In the genomic region with DNA sequence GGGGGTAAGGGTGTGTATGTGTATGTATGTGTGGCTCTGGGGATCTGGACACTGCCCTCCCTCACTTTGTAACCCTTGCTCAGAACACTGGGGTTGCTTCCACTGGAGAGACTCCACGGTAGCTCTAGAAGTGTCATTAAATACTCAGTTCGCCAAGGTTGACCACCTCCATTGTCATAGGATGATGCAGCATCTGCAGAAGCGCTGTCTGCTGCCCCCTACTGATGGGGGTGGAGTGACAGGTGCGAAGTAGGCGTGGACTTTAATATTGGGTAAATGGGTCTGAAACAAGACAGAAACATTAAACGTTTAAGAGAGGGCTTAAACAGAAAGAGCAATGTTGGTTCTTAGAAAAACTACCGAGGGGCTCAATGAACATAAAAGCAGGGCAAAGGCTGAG, we compare ENCODE assay signal across 9 cellular contexts. TPM values are rescaled to one million over a fixed set of nuclear protein-coding genes. Genes with fewer than 3 reads are reported as not detected.
DNase-seq lines count a peak whose midpoint lies in the region; ATAC-seq and TF ChIP-seq lines count a peak whose summit lies in the region.
"Had no signal": no experiment of that assay in that cellular context is flagged by ENCODE, and none has a peak within 500 bp of the region (broad histone marks: within the 10 kb centered on the region; RNA-seq: fewer than 3 reads in every experiment).

No MANE protein-coding gene starts in this region.

- no peak for ATAC-seq in stimulated activated naive CD8-positive, alpha-beta T cell treated with anti-CD3 and anti-CD28 coated beads, Interleukin-15, Interleukin-2, amounts not matched to agents 100 U/mL and 50 U/mL, for 24 hours
- no peak for ATAC-seq in stimulated activated naive CD8-positive, alpha-beta T cell treated with anti-CD3 and anti-CD28 coated beads, Interleukin-15, amount 100 ng/mL, for 72 hours
- no peak for ATAC-seq in GM18870 (IDR thresholded peaks at IDR 0.05; ENCODE audit: unreplicated experiment)
- no peak for ATAC-seq in HG03571 (IDR thresholded peaks at IDR 0.05; ENCODE audit: unreplicated experiment)

- no peak overlapping the region for H3K4me3 Mint-ChIP-seq in stimulated activated naive CD8-positive, alpha-beta T cell treated with anti-CD3 and anti-CD28 coated beads, Interleukin-15, amount 100 ng/mL, for 72 hours
- H3K4me3 Mint-ChIP-seq in endothelial cell (ENCODE audit: unreplicated experiment), result no peak overlapping the region

- H3K9me3 Mint-ChIP-seq in stimulated activated naive CD8-positive, alpha-beta T cell treated with anti-CD3 and anti-CD28 coated beads, Interleukin-15, amount 100 ng/mL, for 72 hours, result no peaks in the 10 kb centered on the region
- no peaks in the 10 kb centered on the region for H3K9me3 Mint-ChIP-seq in endothelial cell (ENCODE audit: unreplicated experiment)

- peak; percentile 61 for DNase-seq in stimulated activated naive CD8-positive, alpha-beta T cell treated with anti-CD3 and anti-CD28 coated beads, Interleukin-15, Interleukin-2, amounts not matched to agents 100 U/mL and 50 U/mL, for 24 hours
- DNase-seq in stimulated activated naive CD8-positive, alpha-beta T cell treated with anti-CD3 and anti-CD28 coated beads, Interleukin-15, amount 100 ng/mL, for 72 hours, result no peak
- DNase-seq in NCI-H82 (lab: John Stamatoyannopoulos, UW), result peak; percentile 60
- peak; percentile 38 for DNase-seq in endothelial cell (ENCODE audit: low spot score)
- no peak for DNase-seq in NCI-H1694 treated with DMSO at 0.1 percent for 48 hours (lab: John Stamatoyannopoulos, UW)
- no peak for DNase-seq in NCI-H1436 treated with DMSO at 0.1 percent for 48 hours (lab: John Stamatoyannopoulos, UW)
- DNase-seq: effector memory CD4-positive, alpha-beta T cell had no signal

- no peaks in the 10 kb centered on the region for H3K4me1 Mint-ChIP-seq in stimulated activated naive CD8-positive, alpha-beta T cell treated with anti-CD3 and anti-CD28 coated beads, Interleukin-15, amount 100 ng/mL, for 72 hours
- no peaks in the 10 kb centered on the region for H3K4me1 Mint-ChIP-seq in endothelial cell (ENCODE audit: unreplicated experiment)

- H3K27ac Mint-ChIP-seq in stimulated activated naive CD8-positive, alpha-beta T cell treated with anti-CD3 and anti-CD28 coated beads, Interleukin-15, amount 100 ng/mL, for 72 hours, result no peak overlapping the region
- H3K27ac Mint-ChIP-seq in endothelial cell (ENCODE audit: unreplicated experiment), result peak overlapping the region; percentile 3

- peaks cover 39% of the 10 kb centered on the region for H3K36me3 Mint-ChIP-seq in endothelial cell (ENCODE audit: low read depth, unreplicated experiment)

- no peaks in the 10 kb centered on the region for H3K27me3 Mint-ChIP-seq in stimulated activated naive CD8-positive, alpha-beta T cell treated with anti-CD3 and anti-CD28 coated beads, Interleukin-15, amount 100 ng/mL, for 72 hours
- H3K27me3 Mint-ChIP-seq in endothelial cell (ENCODE audit: unreplicated experiment), result peaks cover 4% of the 10 kb centered on the region

- peak; percentile 36 for TF ChIP-seq CTCF in endothelial cell (IDR thresholded peaks at IDR 0.05; ENCODE audit: unreplicated experiment)

RNA-seq across cellular contexts. Expression of gene STAC2, which starts 35.5 kb away (rescaled TPM):
- not detected for total RNA-seq in endothelial cell (ENCODE audit: unreplicated experiment)

Comparison
In these comparisons a context has a peak if more than half of its experiments do, and no peak if none do; other contexts are left out.
1. DNase-seq: peak in stimulated activated naive CD8-positive, alpha-beta T cell treated with anti-CD3 and anti-CD28 coated beads, Interleukin-15, Interleukin-2, amounts not matched to agents 100 U/mL and 50 U/mL, for 24 hours (single experiment), NCI-H82 (single experiment) and endothelial cell (single experiment); none in stimulated activated naive CD8-positive, alpha-beta T cell treated with anti-CD3 and anti-CD28 coated beads, Interleukin-15, amount 100 ng/mL, for 72 hours (0 of 2), NCI-H1694 treated with DMSO at 0.1 percent for 48 hours (single experiment) and NCI-H1436 treated with DMSO at 0.1 percent for 48 hours (single experiment).